ENCODE assay signal across 8 cellular contexts in the genomic region with DNA sequence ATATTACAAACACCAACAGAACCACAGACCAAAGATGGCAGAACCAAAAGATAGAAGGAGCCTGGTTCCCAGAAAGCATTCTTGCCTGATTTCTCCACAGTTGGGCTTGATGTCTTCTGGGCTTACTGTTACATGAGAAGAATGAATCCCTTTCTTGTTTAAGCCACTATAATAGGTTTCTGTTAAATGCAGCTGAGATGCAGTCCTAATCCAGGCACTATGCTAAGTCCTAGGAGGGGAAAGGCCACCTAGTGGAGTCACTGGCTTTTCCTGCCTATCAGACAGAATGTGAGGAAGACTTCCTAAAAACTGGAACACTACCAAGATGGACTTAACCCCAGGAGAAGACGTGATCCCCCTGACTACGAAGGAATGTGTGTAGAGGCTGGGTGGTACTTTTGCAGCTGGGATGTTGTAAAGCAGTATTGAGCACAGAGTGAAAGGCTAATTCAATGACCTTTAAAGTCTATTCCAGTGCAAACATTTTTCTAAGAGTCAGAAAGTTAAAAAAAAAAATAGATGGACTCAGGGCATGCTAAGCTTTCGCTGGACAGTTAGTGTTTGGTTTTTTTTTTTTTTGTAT. TPM values are rescaled to one million over a fixed set of nuclear protein-coding genes. Genes with fewer than 3 reads are reported as not detected.
A peak's percentile ranks its signal among the peaks of the same experiment; 100 is the strongest.
DNase-seq lines count a peak whose midpoint lies in the region; ATAC-seq and TF ChIP-seq lines count a peak whose summit lies in the region.

No MANE protein-coding gene starts in this region.

- intact Hi-C loops in CD8-positive, alpha-beta T cell (cut with DNase I, micrococcal nuclease) = loop anchor here (2.0 to 10.0 kb wide), 3 partner anchors 169 to 1319 kb away; a partner anchor contains a TSS
- intact Hi-C loops in activated T-helper 2 cell treated with anti-CD3 and anti-CD28 coated beads, Interferon-gamma antibody, Interleukin-2, Interleukin-4, amounts not matched to agents 10 μg/mL and 5 μg/mL and 100 μg/mL, durations not matched to agents 14 hours and 24 hours and 36 hours (cut with micrococcal nuclease) = loop anchor here (2.0 kb wide), 1 partner anchor 551 kb away; no protein-coding TSS in a partner anchor

- no peak overlapping the region for H3K27ac ChIP-seq in DND-41 (ENCODE audit: low read length)
- H3K27ac ChIP-seq in caudate nucleus (ENCODE audit: low read depth, low read length) = peak overlapping the region; percentile 54
- no peak overlapping the region for H3K27ac ChIP-seq in neural progenitor cell
- H3K27ac ChIP-seq in CD8-positive, alpha-beta T cell (ENCODE audit: low read depth, low read length) = no peak overlapping the region

- CTCF ChIA-PET in CD8-positive, alpha-beta T cell (lab: Charles Lee) = interaction anchor here (0.6 to 5.2 kb wide), 6 partner anchors 9 to 551 kb away, joined by 3 to 68 read pairs (median 3); no protein-coding TSS in a partner anchor

- peaks cover 12% of the 10 kb centered on the region for H3K4me1 Mint-ChIP-seq in neural progenitor cell
- peaks cover 6% of the 10 kb centered on the region for H3K4me1 Mint-ChIP-seq in CD8-positive, alpha-beta T cell (ENCODE audit: low read depth)
- peaks cover 7% of the 10 kb centered on the region for H3K4me1 Mint-ChIP-seq in activated T-helper 2 cell treated with anti-CD3 and anti-CD28 coated beads, Interferon-gamma antibody, Interleukin-2, Interleukin-4, amounts not matched to agents 10 μg/mL and 5 μg/mL and 100 μg/mL, durations not matched to agents 14 hours and 24 hours and 36 hours (ENCODE audit: low read depth)

- H2AFZ ChIP-seq in DND-41 (ENCODE audit: low read depth, low read length) = no peak overlapping the region
- H2AFZ ChIP-seq in neural progenitor cell (replicated peaks) = no peak overlapping the region

- DNase-seq in DND-41 = no peak
- peak; percentile 34 for DNase-seq in NB4 (ENCODE audit: low read depth)
- DNase-seq in caudate nucleus (lab: John Stamatoyannopoulos, UW) = peak in 4 of 61 donors; percentile 14 to 19 (median 16)
- DNase-seq in neural progenitor cell (ENCODE audit: low spot score) = peak; percentile 68
- DNase-seq in CD8-positive, alpha-beta T cell = no peak
- DNase-seq in activated CD4-positive, alpha-beta T cell treated with anti-CD3 and anti-CD28 coated beads, Interleukin-2, amount 50 U/mL, for 48 hours = no peak
- DNase-seq in GOT3 (lab: John Stamatoyannopoulos, UW) = no peak
- DNase-seq in activated T-helper 2 cell treated with anti-CD3 and anti-CD28 coated beads, Interferon-gamma antibody, Interleukin-2, Interleukin-4, amounts not matched to agents 10 μg/mL and 5 μg/mL and 100 μg/mL, durations not matched to agents 14 hours and 24 hours and 36 hours (ENCODE audit: low spot score) = no peak

- no peak for TF ChIP-seq POLR2A in NB4 (IDR thresholded peaks at IDR 0.05; ENCODE audit: extremely low read depth, insufficient read length)

- POLR2A ChIA-PET in CD8-positive, alpha-beta T cell (lab: Charles Lee) = no interaction called here

- peaks cover 2% of the 10 kb centered on the region for H3K27me3 Mint-ChIP-seq in neural progenitor cell (ENCODE audit: insufficient read depth, low read depth)
- peaks cover 37% of the 10 kb centered on the region for H3K27me3 Mint-ChIP-seq in CD8-positive, alpha-beta T cell (ENCODE audit: low read depth)
- H3K27me3 Mint-ChIP-seq in activated T-helper 2 cell treated with anti-CD3 and anti-CD28 coated beads, Interferon-gamma antibody, Interleukin-2, Interleukin-4, amounts not matched to agents 10 μg/mL and 5 μg/mL and 100 μg/mL, durations not matched to agents 14 hours and 24 hours and 36 hours (ENCODE audit: low read depth) = peaks cover 49% of the 10 kb centered on the region

- no peak overlapping the region for H3K4me2 ChIP-seq in DND-41 (ENCODE audit: insufficient read depth, low read length)
- H3K4me2 ChIP-seq in neural progenitor cell = no peak overlapping the region

- H3K4me3 ChIP-seq in DND-41 (ENCODE audit: low read depth in 1 of 2, low read length in 2 of 2) = no peak overlapping the region
- no peak overlapping the region for H3K4me3 ChIP-seq in NB4 (ENCODE audit: low read depth, low read length)
- no peak overlapping the region for H3K4me3 ChIP-seq in neural progenitor cell
- H3K4me3 ChIP-seq in CD8-positive, alpha-beta T cell (ENCODE audit: low read depth, low read length) = no peak overlapping the region

- TF ChIP-seq CTCF in DND-41 (IDR thresholded peaks at IDR 0.05; ENCODE audit: borderline replicate concordance, extremely low read depth, low read length, poor library complexity, severe bottlenecking) = peak; percentile 18
- TF ChIP-seq CTCF in NB4 (IDR thresholded peaks at IDR 0.05; ENCODE audit: low read depth, low read length) = no peak
- peak; percentile 51 for TF ChIP-seq CTCF in neural progenitor cell (IDR thresholded peaks at IDR 0.05)
- TF ChIP-seq CTCF in CD8-positive, alpha-beta T cell (IDR thresholded peaks at IDR 0.05) = no peak

- H3K9me3 ChIP-seq in DND-41 (ENCODE audit: insufficient read depth, low read length, severe bottlenecking) = peaks cover 11% of the 10 kb centered on the region
- H3K9me3 ChIP-seq in neural progenitor cell (ENCODE audit: low read depth) = no peaks in the 10 kb centered on the region
- no peaks in the 10 kb centered on the region for H3K9me3 ChIP-seq in CD8-positive, alpha-beta T cell (ENCODE audit: low read length)

- no peak for ATAC-seq in DND-41 (ENCODE audit: insufficient read depth, low read depth)
- ATAC-seq in CD8-positive, alpha-beta T cell = no peak

- H3K4me1 ChIP-seq in DND-41 (ENCODE audit: insufficient read depth, low read length) (peaks cover 15% of the 10 kb centered on the region), neural progenitor cell (peaks cover 7% of the 10 kb centered on the region)
- peaks cover 2% of the 10 kb centered on the region for H3K4me1 ChIP-seq in CD8-positive, alpha-beta T cell (ENCODE audit: insufficient read depth, low read length)

- H3K36me3 Mint-ChIP-seq in neural progenitor cell = no peaks in the 10 kb centered on the region
- peaks cover 2% of the 10 kb centered on the region for H3K36me3 Mint-ChIP-seq in CD8-positive, alpha-beta T cell
- H3K36me3 Mint-ChIP-seq in activated T-helper 2 cell treated with anti-CD3 and anti-CD28 coated beads, Interferon-gamma antibody, Interleukin-2, Interleukin-4, amounts not matched to agents 10 μg/mL and 5 μg/mL and 100 μg/mL, durations not matched to agents 14 hours and 24 hours and 36 hours (ENCODE audit: low read depth) = no peaks in the 10 kb centered on the region

- no peaks in the 10 kb centered on the region for H3K79me2 ChIP-seq in DND-41 (ENCODE audit: insufficient read depth, low read length)
- no peaks in the 10 kb centered on the region for H3K79me2 ChIP-seq in neural progenitor cell (ENCODE audit: low read depth)

- H4K20me1 ChIP-seq in DND-41 (ENCODE audit: insufficient read depth, low read length) (no peaks in the 10 kb centered on the region), neural progenitor cell (ENCODE audit: low read depth) (no peaks in the 10 kb centered on the region)

- H3K9me3 Mint-ChIP-seq in neural progenitor cell = peaks cover 2% of the 10 kb centered on the region
- H3K9me3 Mint-ChIP-seq in CD8-positive, alpha-beta T cell = peaks cover 13% of the 10 kb centered on the region
- H3K9me3 Mint-ChIP-seq in activated T-helper 2 cell treated with anti-CD3 and anti-CD28 coated beads, Interferon-gamma antibody, Interleukin-2, Interleukin-4, amounts not matched to agents 10 μg/mL and 5 μg/mL and 100 μg/mL, durations not matched to agents 14 hours and 24 hours and 36 hours = no peaks in the 10 kb centered on the region

- no peak overlapping the region for H3K9ac ChIP-seq in DND-41 (ENCODE audit: low read depth, low read length)
- no peak overlapping the region for H3K9ac ChIP-seq in neural progenitor cell

- no peaks in the 10 kb centered on the region for H3K36me3 ChIP-seq in DND-41 (ENCODE audit: insufficient read depth, low read length)
- H3K36me3 ChIP-seq in neural progenitor cell = no peaks in the 10 kb centered on the region
- no peaks in the 10 kb centered on the region for H3K36me3 ChIP-seq in CD8-positive, alpha-beta T cell (ENCODE audit: insufficient read depth, low read length)

- no peak overlapping the region for H3K27ac Mint-ChIP-seq in neural progenitor cell
- no peak overlapping the region for H3K27ac Mint-ChIP-seq in CD8-positive, alpha-beta T cell
- no peak overlapping the region for H3K27ac Mint-ChIP-seq in activated T-helper 2 cell treated with anti-CD3 and anti-CD28 coated beads, Interferon-gamma antibody, Interleukin-2, Interleukin-4, amounts not matched to agents 10 μg/mL and 5 μg/mL and 100 μg/mL, durations not matched to agents 14 hours and 24 hours and 36 hours

- no peaks in the 10 kb centered on the region for H3K27me3 ChIP-seq in DND-41 (ENCODE audit: insufficient read depth, low read length, poor library complexity)
- no peaks in the 10 kb centered on the region for H3K27me3 ChIP-seq in neural progenitor cell
- H3K27me3 ChIP-seq in CD8-positive, alpha-beta T cell (ENCODE audit: insufficient read depth, low read length) = peaks cover 4% of the 10 kb centered on the region

- peaks cover 9% of the 10 kb centered on the region for H3F3A ChIP-seq in neural progenitor cell (ENCODE audit: low read depth)

- H3K4me3 Mint-ChIP-seq in neural progenitor cell = no peak overlapping the region
- no peak overlapping the region for H3K4me3 Mint-ChIP-seq in CD8-positive, alpha-beta T cell
- H3K4me3 Mint-ChIP-seq in activated T-helper 2 cell treated with anti-CD3 and anti-CD28 coated beads, Interferon-gamma antibody, Interleukin-2, Interleukin-4, amounts not matched to agents 10 μg/mL and 5 μg/mL and 100 μg/mL, durations not matched to agents 14 hours and 24 hours and 36 hours (ENCODE audit: low read depth) = no peak overlapping the region

RNA-seq across cellular contexts. Expression of a gene that starts 34.3 kb away (rescaled TPM):
- total RNA-seq in neural progenitor cell (ENCODE audit: low replicate concordance) = 11.5 and 19.8 TPM in 2 replicates
- total RNA-seq in CD8-positive, alpha-beta T cell = under 1 TPM; 0.24 to 0.33 TPM
- total RNA-seq in activated T-helper 2 cell treated with anti-CD3 and anti-CD28 coated beads, Interferon-gamma antibody, Interleukin-2, Interleukin-4, amounts not matched to agents 10 μg/mL and 5 μg/mL and 100 μg/mL, durations not matched to agents 14 hours and 24 hours and 36 hours = 3.2 and 3.7 TPM in 2 replicates

Comparison
In these comparisons a context has a peak if more than half of its experiments do, and no peak if none do; other contexts are left out.
1. DNase-seq: peak in NB4 (single experiment) and neural progenitor cell (single experiment); none in DND-41 (single experiment), CD8-positive, alpha-beta T cell (0 of 7), activated CD4-positive, alpha-beta T cell treated with anti-CD3 and anti-CD28 coated beads, Interleukin-2, amount 50 U/mL, for 48 hours (0 of 2), GOT3 (single experiment) and activated T-helper 2 cell treated with anti-CD3 and anti-CD28 coated beads, Interferon-gamma antibody, Interleukin-2, Interleukin-4, amounts not matched to agents 10 μg/mL and 5 μg/mL and 100 μg/mL, durations not matched to agents 14 hours and 24 hours and 36 hours (single experiment).
2. CTCF ChIP-seq: peak in DND-41 (single experiment) and neural progenitor cell (single experiment); none in NB4 (single experiment) and CD8-positive, alpha-beta T cell (single experiment).